In genomic region chr10:102704915-102705314, GRCh38 we compare ENCODE assay signal across 14 cellular contexts. TPM values are rescaled to one million over a fixed set of nuclear protein-coding genes. Genes with fewer than 3 reads are reported as not detected.
DNase-seq lines count a peak whose midpoint lies in the region; TF ChIP-seq lines count a peak whose summit lies in the region.
"Had no signal": no experiment of that assay in that cellular context is flagged by ENCODE, and none has a peak within 500 bp of the region (broad histone marks: within the 10 kb centered on the region; RNA-seq: fewer than 3 reads in every experiment).

No MANE protein-coding gene starts in this region.

- peak overlapping the region; percentile 55 for H3K27ac ChIP-seq in AG04450 (ENCODE audit: low read depth, low read length)
- H3K27ac ChIP-seq in GM23248, result no peak overlapping the region
- no peak overlapping the region for H3K27ac ChIP-seq in tibial artery

- DNase-seq in AG04450 (ENCODE audit: low read depth, low spot score), result no peak
- DNase-seq in GM23248, result peak; percentile 38
- DNase-seq in activated naive CD8-positive, alpha-beta T cell treated with anti-CD3 and anti-CD28 coated beads for 36 hours, result no peak
- peak; percentile 83 for DNase-seq in kidney glomerular epithelial cell (lab: John Stamatoyannopoulos, UW)
- no peak for DNase-seq in AG08396 (ENCODE audit: low spot score)
- no peak for DNase-seq in tibial artery
- DNase-seq in stimulated activated CD4-positive, alpha-beta T cell treated with anti-CD3 and anti-CD28 coated beads, Interleukin-1b, Interleukin-23, amount 100 ng/mL, for 48 hours, result no peak
- no peak for DNase-seq in stimulated activated CD4-positive, alpha-beta T cell treated with anti-CD3 and anti-CD28 coated beads, Interleukin-12 subunit alpha, Interleukin-12 subunit beta, amount 100 ng/mL, for 4 hours
- DNase-seq: DMS53, NCI-H1694 treated with DMSO at 0.1 percent for 48 hours, NCI-H526 treated with DMSO at 0.1 percent for 48 hours, nucleus accumbens, T-cell had no signal

- H3K4me1 ChIP-seq in GM23248 (ENCODE audit: insufficient read depth) (peaks cover 17% of the 10 kb centered on the region), tibial artery (no peaks in the 10 kb centered on the region)

- H3K27me3 Mint-ChIP-seq in activated naive CD8-positive, alpha-beta T cell treated with anti-CD3 and anti-CD28 coated beads for 36 hours, result no peaks in the 10 kb centered on the region
- H3K27me3 Mint-ChIP-seq: T-cell had no signal

- H3K36me3 Mint-ChIP-seq in activated naive CD8-positive, alpha-beta T cell treated with anti-CD3 and anti-CD28 coated beads for 36 hours, result peaks cover 6% of the 10 kb centered on the region

- peak overlapping the region; percentile 76 for H3K27ac Mint-ChIP-seq in activated naive CD8-positive, alpha-beta T cell treated with anti-CD3 and anti-CD28 coated beads for 36 hours
- H3K27ac Mint-ChIP-seq: T-cell had no signal

- intact Hi-C loops in tibial artery (cut with DNase I; ENCODE audit: low total_unique reads), result no loop called here

- H3K36me3 ChIP-seq in GM23248 (ENCODE audit: low read depth), result no peaks in the 10 kb centered on the region
- H3K36me3 ChIP-seq in tibial artery, result peaks cover 0 to 8% (median 0%) of the 10 kb centered on the region in 3 donors
- H3K36me3 ChIP-seq: HAP-1 had no signal

- H3F3A ChIP-seq in GM23248 (ENCODE audit: insufficient read depth), result no peaks in the 10 kb centered on the region

- 63 to 65% methylated on average over 6 of the region's 6 CpGs for WGBS in GM23248 (ENCODE audit: low coverage in 1 of 2, low lambda C conversion rate in 2 of 2, missing lambda C conversion rate in 2 of 2), 2 experiments

- POLR2A ChIA-PET in AG04450 (lab: Yijun Ruan, JAX), result interaction anchor here (1.0 kb wide), 1 partner anchor 30 kb away, joined by 3 read pairs; no protein-coding TSS in a partner anchor

- no peaks in the 10 kb centered on the region for H3K9me3 Mint-ChIP-seq in activated naive CD8-positive, alpha-beta T cell treated with anti-CD3 and anti-CD28 coated beads for 36 hours
- H3K9me3 Mint-ChIP-seq: T-cell had no signal

- H3K4me2 ChIP-seq in GM23248 (ENCODE audit: unreplicated experiment), result no peak overlapping the region

- H3K9me3 ChIP-seq in AG04450 (ENCODE audit: control insufficient read depth, insufficient read depth, low read length), result no peaks in the 10 kb centered on the region
- no peaks in the 10 kb centered on the region for H3K9me3 ChIP-seq in GM23248 (ENCODE audit: low read depth)
- H3K9me3 ChIP-seq in tibial artery, result no peaks in the 10 kb centered on the region
- H3K9me3 ChIP-seq: HAP-1 had no signal

- no peaks in the 10 kb centered on the region for H3K9me2 ChIP-seq in GM23248 (ENCODE audit: insufficient read depth)

- peaks cover 51% of the 10 kb centered on the region for H3K79me2 ChIP-seq in GM23248 (ENCODE audit: insufficient read depth)

- in situ Hi-C loops in GM23248 (cut with MboI), result no loop called here

- no peaks in the 10 kb centered on the region for H3K27me3 ChIP-seq in AG04450 (ENCODE audit: control insufficient read depth, insufficient read depth, low read length)
- H3K27me3 ChIP-seq in GM23248 (replicated peaks; ENCODE audit: insufficient read depth), result no peaks in the 10 kb centered on the region
- H3K27me3 ChIP-seq in tibial artery, result no peaks in the 10 kb centered on the region

- H3K4me1 Mint-ChIP-seq in activated naive CD8-positive, alpha-beta T cell treated with anti-CD3 and anti-CD28 coated beads for 36 hours, result peaks cover 24% of the 10 kb centered on the region

- H2AFZ ChIP-seq in GM23248, result no peak overlapping the region

- H3K9ac ChIP-seq in GM23248, result no peak overlapping the region

- H3K4me3 ChIP-seq in AG04450 (ENCODE audit: low read depth, low read length) (no peak overlapping the region), GM23248 (no peak overlapping the region), tibial artery (no peak overlapping the region)
- H3K4me3 ChIP-seq: HAP-1 had no signal

- CTCF ChIA-PET in AG04450 (lab: Charles Lee), result interaction anchor here (0.6 to 1.5 kb wide), 2 partner anchors 26 to 540 kb away, joined by 3 to 5 read pairs; no protein-coding TSS in a partner anchor

- H3K4me3 Mint-ChIP-seq in activated naive CD8-positive, alpha-beta T cell treated with anti-CD3 and anti-CD28 coated beads for 36 hours, result no peak overlapping the region
- H3K4me3 Mint-ChIP-seq: T-cell had no signal

- no peak for TF ChIP-seq CTCF in AG04450 (IDR thresholded peaks at IDR 0.05; ENCODE audit: low read depth, low read length)
- no peak for TF ChIP-seq CTCF in tibial artery (IDR thresholded peaks at IDR 0.05)

- H4K20me1 ChIP-seq in GM23248 (ENCODE audit: insufficient read depth), result peaks cover under 1% of the 10 kb centered on the region; the same call in 1 of the 2 replicates

RNA-seq across cellular contexts. Expression of gene ARL3, which starts 9.3 kb away (rescaled TPM):
- polyA plus RNA-seq in AG04450 (2011; rRNA removed) (16.5 and 19.2 TPM in 2 replicates), GM23248 (2016; fragmentation: Nextera tagmentation; extraction: Ambion mirVana) (22.7 and 24.1 TPM in 2 replicates)
- polyA minus RNA-seq in AG04450 (2011; rRNA and poly(A)+ RNA removed), result 4.9 and 6.3 TPM in 2 replicates
- total RNA-seq in GM23248 (2014; rRNA removed; shearing (Covaris generic)), result 3.8 and 5.9 TPM in 2 replicates
- total RNA-seq in activated naive CD8-positive, alpha-beta T cell treated with anti-CD3 and anti-CD28 coated beads for 36 hours, result 1 to 10 TPM; 5.7 to 6.2 TPM

RNA-seq across cellular contexts. Expression of gene SFXN2, which starts 9.5 kb away (rescaled TPM):
- polyA plus RNA-seq in AG04450 (2011; rRNA removed) (6.5 and 7.2 TPM in 2 replicates), GM23248 (2016; fragmentation: Nextera tagmentation; extraction: Ambion mirVana) (1.7 and 1.9 TPM in 2 replicates)
- polyA minus RNA-seq in AG04450 (2011; rRNA and poly(A)+ RNA removed), result 11.3 and 13.1 TPM in 2 replicates
- 0.51 and 1.1 TPM in 2 replicates for total RNA-seq in GM23248 (2014; rRNA removed; shearing (Covaris generic))
- total RNA-seq in activated naive CD8-positive, alpha-beta T cell treated with anti-CD3 and anti-CD28 coated beads for 36 hours, result 10 to 100 TPM; 23.6 to 28.0 TPM

RNA-seq across cellular contexts. Expression of gene WBP1L, which starts 38.8 kb away (rescaled TPM):
- 27.6 and 28.1 TPM in 2 replicates for polyA plus RNA-seq in AG04450 (2011; rRNA removed)
- 45.1 and 54.2 TPM in 2 replicates for polyA minus RNA-seq in AG04450 (2011; rRNA and poly(A)+ RNA removed)
- total RNA-seq in GM23248 (2014; rRNA removed; shearing (Covaris generic)), result 42.7 and 57.4 TPM in 2 replicates
- polyA plus RNA-seq in GM23248 (2016; fragmentation: Nextera tagmentation; extraction: Ambion mirVana), result 21.1 and 23.0 TPM in 2 replicates
- 10 to 100 TPM; 11.8 to 12.0 TPM for total RNA-seq in activated naive CD8-positive, alpha-beta T cell treated with anti-CD3 and anti-CD28 coated beads for 36 hours

Comparison
In these comparisons a context has a peak if more than half of its experiments do, and no peak if none do; other contexts are left out.
1. DNase-seq: peak in GM23248 (single experiment) and kidney glomerular epithelial cell (single experiment); none in AG04450 (single experiment), activated naive CD8-positive, alpha-beta T cell treated with anti-CD3 and anti-CD28 coated beads for 36 hours (single experiment), AG08396 (single experiment), tibial artery (0 of 2), stimulated activated CD4-positive, alpha-beta T cell treated with anti-CD3 and anti-CD28 coated beads, Interleukin-1b, Interleukin-23, amount 100 ng/mL, for 48 hours (single experiment) and stimulated activated CD4-positive, alpha-beta T cell treated with anti-CD3 and anti-CD28 coated beads, Interleukin-12 subunit alpha, Interleukin-12 subunit beta, amount 100 ng/mL, for 4 hours (single experiment).
2. RNA of gene SFXN2, which starts 9.5 kb away (total RNA-seq): 23.6 to 28.0 TPM in activated naive CD8-positive, alpha-beta T cell treated with anti-CD3 and anti-CD28 coated beads for 36 hours; 0.51 to 1.1 TPM in GM23248; every median in the first group is over 10 times any median in the second.